16 cellular contexts compared by ENCODE assay signal in genomic region chr5:41246376-41246775, GRCh38. TPM values are rescaled to one million over a fixed set of nuclear protein-coding genes. Genes with fewer than 3 reads are reported as not detected.
DNase-seq lines count a peak whose midpoint lies in the region; ATAC-seq, FAIRE-seq and TF ChIP-seq lines count a peak whose summit lies in the region.
"Had no signal": no experiment of that assay in that cellular context is flagged by ENCODE, and none has a peak within 500 bp of the region (broad histone marks: within the 10 kb centered on the region; RNA-seq: fewer than 3 reads in every experiment).

No MANE protein-coding gene starts in this region.

- peak; percentile 73 for DNase-seq in HPDE6-E6E7 (ENCODE audit: extremely low spot score)
- DNase-seq in astrocyte of the hippocampus (ENCODE audit: low read depth, low spot score): peak; percentile 55
- peak; percentile 9 for DNase-seq in keratinocyte (ENCODE audit: low read depth, low spot score)
- DNase-seq in activated CD8-positive, alpha-beta T cell treated with anti-CD3 and anti-CD28 coated beads, Interleukin-2, amount 10 ng/mL, durations not matched to agents 7 days and 5 days: no peak
- no peak for DNase-seq in esophagus muscularis mucosa (ENCODE audit: extremely low spot score)
- DNase-seq: activated CD4-positive, CD25-positive, alpha-beta regulatory T cell treated with anti-CD3 and anti-CD28 coated beads, Interleukin-2, amount 50 U/mL, for 72 hours; activated gamma-delta T cell treated with Interleukin-2 at 50 U/mL for 16 hours; GF-D8; NCI-H446; stimulated activated CD4-positive, alpha-beta T cell treated with anti-CD3 and anti-CD28 coated beads, Interleukin-12 subunit alpha, Interleukin-12 subunit beta, amount 100 ng/mL, for 4 hours had no signal

- intact Hi-C loops in esophagus muscularis mucosa (cut with DNase I): no loop called here

- ATAC-seq in HG03135 (IDR thresholded peaks at IDR 0.05; ENCODE audit: unreplicated experiment) (no peak), GM18505 (IDR thresholded peaks at IDR 0.05; ENCODE audit: unreplicated experiment) (no peak)
- no peak for ATAC-seq in activated CD8-positive, alpha-beta T cell treated with anti-CD3 and anti-CD28 coated beads, Interleukin-2, amount 10 ng/mL, durations not matched to agents 7 days and 5 days

- H3K36me3 ChIP-seq in ACC112 (ENCODE audit: insufficient read depth, low read length) (no peaks in the 10 kb centered on the region), keratinocyte (ENCODE audit: control insufficient read depth in 2 of 2, extremely low read depth in 1 of 2, insufficient read depth in 2 of 2, low read length in 2 of 2) (no peaks in the 10 kb centered on the region), esophagus muscularis mucosa (no peaks in the 10 kb centered on the region)
- H3K36me3 ChIP-seq: SJSA1 had no signal

- H3K4me3 ChIP-seq in ACC112 (ENCODE audit: low read depth, low read length) (no peak overlapping the region), keratinocyte (ENCODE audit: control insufficient read depth in 2 of 3, extremely low read depth in 1 of 3, insufficient read depth in 2 of 3, low read depth in 1 of 3, low read length in 3 of 3) (no peak overlapping the region), esophagus muscularis mucosa (no peak overlapping the region)
- H3K4me3 ChIP-seq: SJSA1 had no signal

- POLR2A ChIA-PET in activated CD8-positive, alpha-beta T cell treated with anti-CD3 and anti-CD28 coated beads, Interleukin-2, amount 10 ng/mL, durations not matched to agents 7 days and 5 days (lab: Charles Lee): no interaction called here

- dilution Hi-C loops in keratinocyte (cut with MboI; ENCODE audit: extremely low pct_ligation_motif_present, low sequenced_read_pairs): no loop called here

- TF ChIP-seq CTCF in keratinocyte (optimal IDR thresholded peaks at IDR 0.05 in 1 of 3, IDR thresholded peaks at IDR 0.05 in 1 of 3, conservative IDR thresholded peaks at IDR 0.05 in 1 of 3; ENCODE audit: extremely low read depth in 1 of 3, insufficient read depth in 2 of 3, low read length in 3 of 3) (no peak), esophagus muscularis mucosa (IDR thresholded peaks at IDR 0.05) (no peak)

- H3K9me3 Mint-ChIP-seq in activated CD8-positive, alpha-beta T cell treated with anti-CD3 and anti-CD28 coated beads, Interleukin-2, amount 10 ng/mL, durations not matched to agents 7 days and 5 days (ENCODE audit: insufficient read depth): peaks cover 3% of the 10 kb centered on the region

- H3K27me3 ChIP-seq in ACC112 (ENCODE audit: insufficient read depth, low read length) (no peaks in the 10 kb centered on the region), keratinocyte (ENCODE audit: control insufficient read depth, extremely low read depth, insufficient read depth, low read length) (no peaks in the 10 kb centered on the region), esophagus muscularis mucosa (no peaks in the 10 kb centered on the region)
- H3K27me3 ChIP-seq: SJSA1 had no signal

- no peaks in the 10 kb centered on the region for H4K20me1 ChIP-seq in keratinocyte (ENCODE audit: control insufficient read depth, extremely low read depth, insufficient read depth, low read length)

- H3K79me2 ChIP-seq in ACC112 (ENCODE audit: control insufficient read depth, insufficient read depth, low read length, unreplicated experiment) (no peaks in the 10 kb centered on the region), keratinocyte (ENCODE audit: control insufficient read depth, insufficient read depth, low read length) (no peaks in the 10 kb centered on the region)

- WGBS in esophagus muscularis mucosa: 71% methylated on average over 1 of the region's 1 CpG

- H3K9me3 ChIP-seq in keratinocyte (ENCODE audit: control insufficient read depth, low read depth, low read length) (no peaks in the 10 kb centered on the region), esophagus muscularis mucosa (peaks cover 0 to 5% (median 0%) of the 10 kb centered on the region in 4 donors)
- H3K9me3 ChIP-seq: SJSA1 had no signal

- no peaks in the 10 kb centered on the region for H3K9me1 ChIP-seq in keratinocyte (ENCODE audit: control insufficient read depth, extremely low read depth, insufficient read depth, low read length)

- no peak overlapping the region for H3K9ac ChIP-seq in keratinocyte (ENCODE audit: control insufficient read depth, extremely low read depth, insufficient read depth, low read length)
- H3K9ac ChIP-seq: KMS-11 had no signal

- H3K27ac ChIP-seq in ACC112 (ENCODE audit: low read depth, low read length): peak overlapping the region; percentile 74
- no peak overlapping the region for H3K27ac ChIP-seq in keratinocyte (ENCODE audit: control insufficient read depth, insufficient read depth, low read length)
- no peak overlapping the region for H3K27ac ChIP-seq in esophagus muscularis mucosa (replicated peaks in 1 of 4)
- H3K27ac ChIP-seq: KMS-11, SJSA1 had no signal

- CTCF ChIA-PET in activated CD8-positive, alpha-beta T cell treated with anti-CD3 and anti-CD28 coated beads, Interleukin-2, amount 10 ng/mL, durations not matched to agents 7 days and 5 days (lab: Charles Lee): no interaction called here

- peak; percentile 69 for FAIRE-seq in keratinocyte (lab: Jason Lieb, UNC)
- FAIRE-seq: colon had no signal

- no peak for TF ChIP-seq EP300 in esophagus muscularis mucosa (IDR thresholded peaks at IDR 0.05)

- no peak overlapping the region for H3K4me2 ChIP-seq in keratinocyte (ENCODE audit: control insufficient read depth, extremely low read depth, insufficient read depth, low read depth, low read length)
- H3K4me2 ChIP-seq: KMS-11 had no signal

- no peaks in the 10 kb centered on the region for H3K4me1 Mint-ChIP-seq in activated CD8-positive, alpha-beta T cell treated with anti-CD3 and anti-CD28 coated beads, Interleukin-2, amount 10 ng/mL, durations not matched to agents 7 days and 5 days (ENCODE audit: low read depth)

- H2AFZ ChIP-seq in ACC112 (ENCODE audit: low read length, unreplicated experiment) (no peak overlapping the region), keratinocyte (ENCODE audit: control insufficient read depth, low read length) (no peak overlapping the region)

- H3K27ac Mint-ChIP-seq in activated CD8-positive, alpha-beta T cell treated with anti-CD3 and anti-CD28 coated beads, Interleukin-2, amount 10 ng/mL, durations not matched to agents 7 days and 5 days: no peak overlapping the region

- H3K36me3 Mint-ChIP-seq in activated CD8-positive, alpha-beta T cell treated with anti-CD3 and anti-CD28 coated beads, Interleukin-2, amount 10 ng/mL, durations not matched to agents 7 days and 5 days (ENCODE audit: low read depth): no peaks in the 10 kb centered on the region

- H3K27me3 Mint-ChIP-seq in activated CD8-positive, alpha-beta T cell treated with anti-CD3 and anti-CD28 coated beads, Interleukin-2, amount 10 ng/mL, durations not matched to agents 7 days and 5 days (ENCODE audit: low read depth): no peaks in the 10 kb centered on the region

- no peak overlapping the region for H3K4me3 Mint-ChIP-seq in activated CD8-positive, alpha-beta T cell treated with anti-CD3 and anti-CD28 coated beads, Interleukin-2, amount 10 ng/mL, durations not matched to agents 7 days and 5 days

- peaks cover 14% of the 10 kb centered on the region for H3K4me1 ChIP-seq in ACC112 (ENCODE audit: control insufficient read depth, insufficient read depth, low read length, unreplicated experiment)
- H3K4me1 ChIP-seq in keratinocyte (ENCODE audit: control insufficient read depth, extremely low read depth, insufficient read depth, low read length): no peaks in the 10 kb centered on the region
- no peaks in the 10 kb centered on the region for H3K4me1 ChIP-seq in esophagus muscularis mucosa
- H3K4me1 ChIP-seq: SJSA1 had no signal

- TF ChIP-seq POLR2A in GM18505 (IDR thresholded peaks at IDR 0.05; ENCODE audit: borderline replicate concordance, extremely low read depth, insufficient read depth, insufficient read length) (no peak), esophagus muscularis mucosa (IDR thresholded peaks at IDR 0.05; ENCODE audit: low read depth) (no peak)

RNA-seq across cellular contexts. Expression of gene C6, which starts 33.0 kb away (rescaled TPM):
- polyA plus RNA-seq in keratinocyte: not detected in 3 replicates
- not detected for polyA plus RNA-seq in keratinocyte (2011; ENCODE audit: low read depth)
- not detected in 2 replicates for polyA plus RNA-seq in keratinocyte (2011; cell fraction: cytosol; rRNA removed)
- not detected in 2 replicates for polyA plus RNA-seq in keratinocyte (2011; cell fraction: nucleus; rRNA removed)
- polyA plus RNA-seq in keratinocyte (2012; ENCODE audit: low replicate concordance): not detected in 2 replicates
- polyA minus RNA-seq in keratinocyte: not detected in 3 replicates
- polyA minus RNA-seq in keratinocyte (2011; cell fraction: cytosol; rRNA and poly(A)+ RNA removed): not detected
- not detected in 2 replicates for polyA minus RNA-seq in keratinocyte (2011; cell fraction: nucleus; rRNA and poly(A)+ RNA removed)
- not detected for total RNA-seq in activated CD8-positive, alpha-beta T cell treated with anti-CD3 and anti-CD28 coated beads, Interleukin-2, amount 10 ng/mL, durations not matched to agents 7 days and 5 days
- 1 to 10 TPM; 1.7 to 6.3 (median 3.1) TPM for total RNA-seq in esophagus muscularis mucosa
- total RNA-seq: SJSA1 had no signal

Comparison
In these comparisons a context has a peak if more than half of its experiments do, and no peak if none do; other contexts are left out.
1. DNase-seq: peak in HPDE6-E6E7 (single experiment), astrocyte of the hippocampus (single experiment) and keratinocyte (single experiment); none in activated CD8-positive, alpha-beta T cell treated with anti-CD3 and anti-CD28 coated beads, Interleukin-2, amount 10 ng/mL, durations not matched to agents 7 days and 5 days (single experiment) and esophagus muscularis mucosa (single experiment).